In the genomic region with DNA sequence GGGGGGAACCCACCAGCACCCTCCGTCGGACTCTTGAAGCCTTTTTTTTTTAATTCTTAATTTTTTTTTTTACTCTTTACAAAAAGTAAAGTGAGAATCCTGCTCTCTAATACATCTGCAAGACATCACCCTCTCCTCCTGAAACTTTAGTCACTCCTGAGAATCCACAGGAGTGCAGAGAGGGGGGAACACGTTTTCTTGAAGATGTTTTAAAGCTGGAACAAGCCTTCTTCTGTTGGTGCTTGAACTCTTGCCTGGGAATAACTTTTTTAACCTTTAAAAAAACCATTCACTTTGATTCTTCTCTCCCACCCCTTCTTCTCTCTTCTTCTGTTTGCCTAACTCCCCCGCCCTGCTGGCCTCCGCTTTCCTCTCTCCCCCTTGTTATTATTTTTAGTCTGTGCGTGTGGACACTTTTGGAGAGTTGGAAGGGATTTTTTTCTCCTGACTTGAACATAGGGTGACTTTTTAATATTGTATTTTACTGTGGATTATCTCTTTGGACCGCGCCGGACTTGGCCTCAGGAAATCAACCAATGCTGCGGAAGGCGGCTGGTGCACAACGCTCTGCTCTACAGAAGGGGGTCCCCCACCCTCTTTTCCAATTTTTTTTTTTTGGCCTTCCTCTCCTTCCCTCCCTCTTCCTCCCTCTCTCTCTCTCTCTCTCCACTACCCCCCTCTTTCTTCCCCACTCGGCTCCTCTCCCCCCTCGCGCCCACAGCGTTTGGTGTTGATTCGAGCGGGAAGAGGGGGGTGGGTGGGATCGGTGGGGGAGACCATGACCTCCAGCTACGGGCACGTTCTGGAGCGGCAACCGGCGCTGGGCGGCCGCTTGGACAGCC, we compare ENCODE assay signal across 9 cellular contexts. TPM values are rescaled to one million over a fixed set of nuclear protein-coding genes. Genes with fewer than 3 reads are reported as not detected.
A peak's percentile ranks its signal among the peaks of the same experiment; 100 is the strongest.
DNase-seq lines count a peak whose midpoint lies in the region; ATAC-seq and TF ChIP-seq lines count a peak whose summit lies in the region.
"Had no signal": no experiment of that assay in that cellular context is flagged by ENCODE, and none has a peak within 500 bp of the region (broad histone marks: within the 10 kb centered on the region; RNA-seq: fewer than 3 reads in every experiment).

Gene PRRX1, plus strand, starts transcription at position 691 of the 842 bp plus-strand sequence. Its CDS starts 88 bp downstream, at position 779.

- H3K23ac ChIP-seq in neuronal stem cell (ENCODE audit: low read depth, low read length, poor library complexity), result no peak within 1 kb of the TSS

- no peaks in the 10 kb centered on the region for H3K36me3 ChIP-seq in neuronal stem cell (replicated peaks in 1 of 2; ENCODE audit: control insufficient read depth in 2 of 2, insufficient read depth in 2 of 2, low read length in 2 of 2)

- H3K18ac ChIP-seq in neuronal stem cell (ENCODE audit: low read length), result peak within 1 kb of the TSS; percentile 81

- H3K27ac ChIP-seq in neuronal stem cell (replicated peaks; ENCODE audit: low read length), result no peak within 1 kb of the TSS

- peak within 1 kb of the TSS; percentile 81 for H3K4me2 ChIP-seq in neuronal stem cell (ENCODE audit: insufficient read depth, low read length, poor library complexity, severe bottlenecking)

- H3K27me3 ChIP-seq in neuronal stem cell (ENCODE audit: control insufficient read depth in 3 of 3, insufficient read depth in 3 of 3, low read depth in 1 of 3, low read length in 3 of 3), result peaks cover 47 to 99% (median 99%) of the 10 kb centered on the region in 3 experiments

- no peak within 1 kb of the TSS for H2AK5ac ChIP-seq in neuronal stem cell (ENCODE audit: low read depth, low read length)

- peak within 1 kb of the TSS; percentile 36 for H3K9ac ChIP-seq in neuronal stem cell (ENCODE audit: low read depth, low read length, poor library complexity)

- H2BK15ac ChIP-seq in neuronal stem cell (ENCODE audit: low read length), result peak within 1 kb of the TSS; percentile 35

- H3K4me3 ChIP-seq in AG09309 (ENCODE audit: control insufficient read depth, low read depth, low read length) (peak within 1 kb of the TSS; percentile 91), fibroblast of pulmonary artery (replicated peaks; ENCODE audit: low read depth, low read length) (peak within 1 kb of the TSS; percentile 88), neuronal stem cell (ENCODE audit: low read length in 2 of 2) (peak within 1 kb of the TSS; percentile 31 to 74)

- no peak within 1 kb of the TSS for H4K8ac ChIP-seq in neuronal stem cell (ENCODE audit: low read depth, low read length)

- ATAC-seq in GM19452 (IDR thresholded peaks at IDR 0.05; ENCODE audit: unreplicated experiment), result no peak
- ATAC-seq in GM21381 (IDR thresholded peaks at IDR 0.05; ENCODE audit: unreplicated experiment), result no peak

- no peak within 1 kb of the TSS for H2BK120ac ChIP-seq in neuronal stem cell (ENCODE audit: low read depth, low read length)

- no peak for DNase-seq in AG09309 (ENCODE audit: low read depth)
- DNase-seq in fibroblast of pulmonary artery (ENCODE audit: low read depth), result peak; percentile 56
- no peak for DNase-seq in neuronal stem cell (ENCODE audit: low spot score)
- no peak for DNase-seq in NCI-H2081 (lab: John Stamatoyannopoulos, UW)
- DNase-seq in stimulated activated CD4-positive, alpha-beta T cell treated with anti-CD3 and anti-CD28 coated beads, Interleukin-12 subunit alpha, Interleukin-12 subunit beta, amount 100 ng/mL, for 4 hours, result no peak
- DNase-seq: NCI-H2029 treated with DMSO at 0.1 percent for 48 hours had no signal

- WGBS in neuronal stem cell (ENCODE audit: extremely low coverage in 2 of 2, insufficient read length in 2 of 2, insufficient replicate concordance in 1 of 2), 2 donors, result no CpG with 5 or more reads among the region's 26 CpGs

- peaks cover 11 to 13% of the 10 kb centered on the region in 2 donors for H3K4me1 ChIP-seq in neuronal stem cell (ENCODE audit: control insufficient read depth in 2 of 2, insufficient read depth in 1 of 2, low read depth in 1 of 2, low read length in 2 of 2)

- no peaks in the 10 kb centered on the region for H3K79me1 ChIP-seq in neuronal stem cell (ENCODE audit: low read depth, low read length)

- no peak within 1 kb of the TSS for H3K4ac ChIP-seq in neuronal stem cell (ENCODE audit: low read length)

- TF ChIP-seq CTCF in AG09309 (IDR thresholded peaks at IDR 0.05; ENCODE audit: control insufficient read depth, insufficient read depth, low read depth, low read length, missing control alignments), result no peak
- TF ChIP-seq CTCF in fibroblast of pulmonary artery (IDR thresholded peaks at IDR 0.05; ENCODE audit: low read length, missing control alignments), result no peak

- no peak within 1 kb of the TSS for H2BK12ac ChIP-seq in neuronal stem cell (ENCODE audit: low read length)

- no peak within 1 kb of the TSS for H4K91ac ChIP-seq in neuronal stem cell (ENCODE audit: low read depth, low read length, poor library complexity)

- H2AFZ ChIP-seq in neuronal stem cell (ENCODE audit: low read length), result peak within 1 kb of the TSS; percentile 94

- no peak within 1 kb of the TSS for H2BK5ac ChIP-seq in neuronal stem cell (ENCODE audit: low read length)

- no peak within 1 kb of the TSS for H3K14ac ChIP-seq in neuronal stem cell (ENCODE audit: low read length)

- H3K9me3 ChIP-seq in neuronal stem cell (replicated peaks in 1 of 2; ENCODE audit: control insufficient read depth in 2 of 2, insufficient read depth in 1 of 2, low read depth in 1 of 2, low read length in 2 of 2), result peaks cover 1 to 3% of the 10 kb centered on the region in 2 donors

TF ChIP-seq in PFSK-1, 5 proteins besides CTCF, POLR2A, EP300 and RAD21:
- no peak for TF ChIP-seq REST (IDR thresholded peaks at IDR 0.05; ENCODE audit: insufficient read depth in 1 of 2, low read depth in 2 of 2, low read length in 2 of 2)
- peak; percentile 13 for TF ChIP-seq FOXP2 (optimal IDR thresholded peaks at IDR 0.05; ENCODE audit: borderline replicate concordance, extremely low read depth, extremely low read length, insufficient read depth)
TF ChIP-seq in PFSK-1: peak in this region for 1.

RNA-seq across cellular contexts. Expression of gene PRRX1, which starts in this region (rescaled TPM):
- polyA plus RNA-seq in PFSK-1 (2012; ENCODE audit: insufficient read length, low read depth), result 31.6 TPM
- polyA plus RNA-seq in neuronal stem cell (2013, experiment 1 of 2), result not detected
- polyA plus RNA-seq in neuronal stem cell (2013, experiment 2 of 2), result not detected
